Comparison of ENCODE assay signal across 16 cellular contexts in the genomic region with DNA sequence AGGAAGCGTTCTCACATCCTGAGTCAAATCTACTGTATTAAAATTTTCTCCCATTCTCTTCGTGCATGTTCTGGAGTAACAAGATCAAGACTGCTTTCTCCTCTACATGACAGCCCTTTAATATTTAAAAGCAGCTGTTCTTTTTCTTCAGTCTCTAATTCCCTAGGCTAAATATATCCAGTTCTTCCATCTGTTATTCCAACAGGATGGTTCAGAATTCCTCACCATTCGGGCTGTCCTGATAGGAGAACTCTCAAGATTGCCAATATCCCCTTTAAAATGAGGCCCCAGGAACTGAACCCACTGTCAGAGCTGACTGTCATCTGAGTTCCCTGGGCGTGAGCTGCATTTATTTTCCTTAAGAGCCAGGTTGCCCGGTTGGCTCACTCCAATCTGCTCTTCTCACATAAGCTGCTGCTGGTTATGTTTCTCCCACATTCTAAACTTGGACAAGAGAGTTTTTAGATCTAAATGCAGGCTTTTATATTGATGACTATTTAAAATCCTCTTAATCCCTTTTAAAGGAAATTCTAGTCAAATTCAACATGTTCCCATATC.
DNase-seq lines count a peak whose midpoint lies in the region; TF ChIP-seq lines count a peak whose summit lies in the region.
"Had no signal": no experiment of that assay in that cellular context is flagged by ENCODE, and none has a peak within 500 bp of the region (broad histone marks: within the 10 kb centered on the region; RNA-seq: fewer than 3 reads in every experiment).

No MANE protein-coding gene starts in this region.

- no peaks in the 10 kb centered on the region for H3K4me1 ChIP-seq in Karpas-422 (ENCODE audit: low read length)

- H3K27ac ChIP-seq in Karpas-422 (ENCODE audit: low read length): no peak overlapping the region

- H4K20me1 ChIP-seq in Karpas-422 (ENCODE audit: insufficient read depth, low read depth, low read length): no peaks in the 10 kb centered on the region

- no peaks in the 10 kb centered on the region for H3K9me3 ChIP-seq in Karpas-422 (ENCODE audit: low read length)

- DNase-seq in DMS 273 treated with DMSO at 0.1 percent for 48 hours (lab: John Stamatoyannopoulos, UW) (peak; percentile 76), NCI-H524 treated with DMSO at 0.1 percent for 48 hours (lab: John Stamatoyannopoulos, UW) (peak; percentile 86), Karpas-422 (no peak), GOT3 (lab: John Stamatoyannopoulos, UW) (no peak), GF-D8 (lab: John Stamatoyannopoulos, UW) (no peak)
- no peak for DNase-seq in activated CD4-positive, CD25-positive, alpha-beta regulatory T cell (lab: John Stamatoyannopoulos, UW)
- DNase-seq: C1 segment of cervical spinal cord; Calu3; CD4-positive, alpha-beta T cell; DMS153; EL; HCEC 1CT; HFFc6 had no signal

- H3K4me3 ChIP-seq in Karpas-422 (ENCODE audit: low read length): no peak overlapping the region

- H3K4me1 Mint-ChIP-seq in brain: peaks cover 43% of the 10 kb centered on the region
- H3K4me1 Mint-ChIP-seq in nephron: peaks cover 56% of the 10 kb centered on the region
- H3K4me1 Mint-ChIP-seq: B cell had no signal

- no peaks in the 10 kb centered on the region for H3K79me2 ChIP-seq in Karpas-422 (ENCODE audit: low read length)

- no peaks in the 10 kb centered on the region for H3K36me3 ChIP-seq in Karpas-422 (ENCODE audit: insufficient read depth, low read length)

- H3K27ac Mint-ChIP-seq in brain: peak overlapping the region; percentile 47 to 95 (median 94)
- H3K27ac Mint-ChIP-seq in nephron: peak overlapping the region; percentile 69 to 77 (median 71)
- H3K27ac Mint-ChIP-seq: B cell; CD4-positive, alpha-beta T cell; HFFc6 had no signal

- no peak overlapping the region for H2AFZ ChIP-seq in Karpas-422 (ENCODE audit: low read length)

- H3K9me3 Mint-ChIP-seq in brain: peaks cover 17 to 32% (median 21%) of the 10 kb centered on the region in 5 experiments
- H3K9me3 Mint-ChIP-seq in nephron: peaks cover 19% of the 10 kb centered on the region
- H3K9me3 Mint-ChIP-seq: CD4-positive, alpha-beta T cell had no signal

- no peaks in the 10 kb centered on the region for H3K27me3 ChIP-seq in Karpas-422 (ENCODE audit: low read length)

- H3K27me3 Mint-ChIP-seq in brain: peaks cover 4% of the 10 kb centered on the region
- no peaks in the 10 kb centered on the region for H3K27me3 Mint-ChIP-seq in nephron (ENCODE audit: low read depth)

- no peak overlapping the region for H3K9ac ChIP-seq in Karpas-422 (ENCODE audit: low read length)

- H3K4me3 Mint-ChIP-seq in brain (peak overlapping the region in 3 of 5 experiments; percentile 10 to 57 (median 20)), nephron (peak overlapping the region in 1 of 3 experiments; percentile 62)
- H3K4me3 Mint-ChIP-seq: B cell; CD4-positive, alpha-beta T cell; HFFc6 had no signal

- H3K9me2 ChIP-seq in Karpas-422 (replicated peaks; ENCODE audit: insufficient read depth, low read length): no peaks in the 10 kb centered on the region

- TF ChIP-seq CTCF in brain (conservative IDR thresholded peaks at IDR 0.05) (no peak), nephron (IDR thresholded peaks at IDR 0.05; ENCODE audit: unreplicated experiment in 3 of 3) (no peak)

- H3K4me2 ChIP-seq in Karpas-422 (ENCODE audit: low read depth, low read length, poor library complexity, severe bottlenecking): no peak overlapping the region

- H3K36me3 Mint-ChIP-seq in brain (peaks cover 7% of the 10 kb centered on the region), nephron (ENCODE audit: low read depth) (no peaks in the 10 kb centered on the region)

Comparison
In these comparisons a context has a peak if more than half of its experiments do, and no peak if none do; other contexts are left out.
1. DNase-seq: peak in DMS 273 treated with DMSO at 0.1 percent for 48 hours (single experiment) and NCI-H524 treated with DMSO at 0.1 percent for 48 hours (single experiment); none in Karpas-422 (single experiment), activated CD4-positive, CD25-positive, alpha-beta regulatory T cell (0 of 4), GOT3 (single experiment) and GF-D8 (single experiment).